In genomic region chr1:14531519-14531918, GRCh38 we compare ENCODE assay signal across 29 cellular contexts.
"Had no signal": no experiment of that assay in that cellular context is flagged by ENCODE, and none has a peak within 500 bp of the region (broad histone marks: within the 10 kb centered on the region; RNA-seq: fewer than 3 reads in every experiment).

No MANE protein-coding gene starts in this region.

- H3K4me3 ChIP-seq: colonic mucosa, coronary artery, dorsolateral prefrontal cortex, esophagus muscularis mucosa, esophagus squamous epithelium, gastrocnemius medialis, gastroesophageal sphincter, heart left ventricle, heart right ventricle had no signal

- H3K27ac Mint-ChIP-seq: dendritic cell treated with granulocyte-macrophage colony-stimulating factor and Interleukin-4, amounts not matched to agents 40 ng/mL and 50 ng/mL, for 4 days; effector memory CD8-positive, alpha-beta T cell; endodermal cell had no signal

- H3K9me3 Mint-ChIP-seq: dendritic cell treated with granulocyte-macrophage colony-stimulating factor and Interleukin-4, amounts not matched to agents 40 ng/mL and 50 ng/mL, for 4 days; endodermal cell had no signal

- H3K36me3 ChIP-seq: colonic mucosa, esophagus muscularis mucosa, esophagus squamous epithelium, gastrocnemius medialis, gastroesophageal sphincter, heart left ventricle, heart right ventricle had no signal

- FAIRE-seq: colon, endometrium, endothelial cell of umbilical vein, frontal cortex had no signal

- H3K4me3 Mint-ChIP-seq: dendritic cell treated with granulocyte-macrophage colony-stimulating factor and Interleukin-4, amounts not matched to agents 40 ng/mL and 50 ng/mL, for 4 days; effector memory CD8-positive, alpha-beta T cell; endodermal cell had no signal

- H3K27ac ChIP-seq: colonic mucosa, coronary artery, dorsolateral prefrontal cortex, epithelial cell of prostate, esophagus muscularis mucosa, esophagus squamous epithelium, foreskin keratinocyte, gastrocnemius medialis, gastroesophageal sphincter, heart left ventricle, heart right ventricle had no signal

- H3K9me3 ChIP-seq: colonic mucosa, esophagus muscularis mucosa, esophagus squamous epithelium, gastrocnemius medialis, gastroesophageal sphincter, heart left ventricle, heart right ventricle had no signal

- H3K27me3 ChIP-seq: colonic mucosa, dorsolateral prefrontal cortex, esophagus muscularis mucosa, esophagus squamous epithelium, foreskin keratinocyte, gastrocnemius medialis, gastroesophageal sphincter had no signal

- DNase-seq: colonic mucosa; cortex of kidney; dermis blood vessel endothelial cell; dorsolateral prefrontal cortex; effector CD4-positive, alpha-beta T cell; effector CD8-positive, alpha-beta T cell; effector memory CD4-positive, alpha-beta T cell; effector memory CD8-positive, alpha-beta T cell; endodermal cell; erythroblast; esophagus squamous epithelium; foreskin fibroblast; foreskin keratinocyte; foreskin melanocyte; gastrocnemius medialis; glutamatergic neuron; head of caudate nucleus; heart left ventricle; heart right ventricle had no signal

- H3K4me1 ChIP-seq: colonic mucosa, esophagus muscularis mucosa, foreskin keratinocyte, gastrocnemius medialis, gastroesophageal sphincter, heart left ventricle, heart right ventricle had no signal

- H3K4me1 Mint-ChIP-seq: endodermal cell had no signal

- ATAC-seq: effector memory CD8-positive, alpha-beta T cell; esophagus mucosa; foreskin keratinocyte; gastrocnemius medialis; gastroesophageal sphincter; heart left ventricle; heart right ventricle had no signal
